Comparison of ENCODE assay signal across 10 cellular contexts in genomic region chr3:48268936-48269551, GRCh38. TPM values are rescaled to one million over a fixed set of nuclear protein-coding genes. Genes with fewer than 3 reads are reported as not detected.
DNase-seq lines count a peak whose midpoint lies in the region; ATAC-seq, FAIRE-seq and TF ChIP-seq lines count a peak whose summit lies in the region.
"Had no signal": no experiment of that assay in that cellular context is flagged by ENCODE, and none has a peak within 500 bp of the region (broad histone marks: within the 10 kb centered on the region; RNA-seq: fewer than 3 reads in every experiment).

No MANE protein-coding gene starts in this region.

- H3K36me3 ChIP-seq in bronchial epithelial cell (ENCODE audit: control insufficient read depth, insufficient read depth, low read length) = no peaks in the 10 kb centered on the region
- H3K36me3 ChIP-seq in upper lobe of left lung = peaks cover 0 to 39% (median 17%) of the 10 kb centered on the region in 4 donors
- H3K36me3 ChIP-seq in BE2C = no peaks in the 10 kb centered on the region

- intact Hi-C loops in sciatic nerve (cut with DNase I) = no loop called here

- TF ChIP-seq EP300 in upper lobe of left lung (IDR thresholded peaks at IDR 0.05) = no peak

- no peak for TF ChIP-seq POLR2A in upper lobe of left lung (IDR thresholded peaks at IDR 0.05)

- 79 to 81% methylated on average over 23 of the region's 23 CpGs for WGBS in upper lobe of left lung, 2 donors

- no peak for TF ChIP-seq CTCF in bronchial epithelial cell (IDR thresholded peaks at IDR 0.05; ENCODE audit: insufficient read depth, low read length, severe bottlenecking)
- no peak for TF ChIP-seq CTCF in upper lobe of left lung (IDR thresholded peaks at IDR 0.05)
- TF ChIP-seq CTCF in BE2C (IDR thresholded peaks at IDR 0.05; ENCODE audit: low read depth, low read length) = no peak

- H3K27me3 ChIP-seq in bronchial epithelial cell (ENCODE audit: control insufficient read depth, insufficient read depth, low read length) = no peaks in the 10 kb centered on the region
- H3K27me3 ChIP-seq in upper lobe of left lung = no peaks in the 10 kb centered on the region
- H3K27me3 ChIP-seq in BE2C = no peaks in the 10 kb centered on the region

- ATAC-seq in sciatic nerve (peak; percentile 80), upper lobe of left lung (ENCODE audit: low FRiP score in 2 of 2) (peak; percentile 6 to 67)

- no peak overlapping the region for H3K4me3 ChIP-seq in bronchial epithelial cell (ENCODE audit: low read depth, low read length)
- no peak overlapping the region for H3K4me3 ChIP-seq in upper lobe of left lung
- no peak overlapping the region for H3K4me3 ChIP-seq in BE2C (ENCODE audit: low read depth, low read length)
- H3K4me3 ChIP-seq: thoracic aorta had no signal

- H3K27ac ChIP-seq in upper lobe of left lung = peak overlapping the region in 2 of 4 donors; percentile 17 to 45
- H3K27ac ChIP-seq: thoracic aorta had no signal

- FAIRE-seq in bronchial epithelial cell (lab: Jason Lieb, UNC) = no peak

- peak; percentile 59 to 65 for DNase-seq in activated CD4-positive, alpha-beta T cell treated with anti-CD3 and anti-CD28 coated beads, Interleukin-2, amount 50 U/mL, for 4 hours
- DNase-seq in bronchial epithelial cell (ENCODE audit: low read depth) (peak; percentile 75), sciatic nerve (ENCODE audit: low spot score) (no peak), upper lobe of left lung (no peak), DMS79 treated with DMSO at 0.1 percent for 48 hours (lab: John Stamatoyannopoulos, UW) (no peak), NCI-H526 treated with DMSO at 0.1 percent for 48 hours (lab: John Stamatoyannopoulos, UW) (no peak), BE2C (no peak)
- DNase-seq: NCI-H1105 had no signal

- H3K9me3 ChIP-seq in upper lobe of left lung (no peaks in the 10 kb centered on the region), BE2C (no peaks in the 10 kb centered on the region)
- H3K9me3 ChIP-seq: thoracic aorta had no signal

- peaks cover 3 to 16% (median 12%) of the 10 kb centered on the region in 4 donors for H3K4me1 ChIP-seq in upper lobe of left lung
- H3K4me1 ChIP-seq in BE2C = no peaks in the 10 kb centered on the region

RNA-seq across cellular contexts. Expression of gene ZNF589, which starts 28.1 kb away (rescaled TPM):
- total RNA-seq in bronchial epithelial cell (3.7 and 5.8 TPM in 2 replicates), sciatic nerve (14.2 TPM), upper lobe of left lung (10 to 100 TPM; 10.5 to 69.1 (median 21.9) TPM)
- 7.4 TPM for polyA plus RNA-seq in BE2C (2012; ENCODE audit: insufficient read depth, insufficient read length, low read depth)

RNA-seq across cellular contexts. Expression of gene NME6, which starts 32.1 kb away (rescaled TPM):
- total RNA-seq in bronchial epithelial cell (31.7 and 40.8 TPM in 2 replicates), sciatic nerve (24.0 TPM), upper lobe of left lung (10 to 100 TPM; 26.5 to 37.7 (median 31.4) TPM)
- polyA plus RNA-seq in BE2C (2012; ENCODE audit: insufficient read depth, insufficient read length, low read depth) = 12.2 TPM

RNA-seq across cellular contexts. Expression of gene CAMP, which starts 45.7 kb away (rescaled TPM):
- total RNA-seq in bronchial epithelial cell (11.3 and 22.1 TPM in 2 replicates), sciatic nerve (2.0 TPM), upper lobe of left lung (10 to 100 TPM in 1 of 6 donors, 1 to 10 TPM in 3, not detected in 2; 1.6 to 15.4 (median 2.7) TPM)
- not detected for polyA plus RNA-seq in BE2C (2012; ENCODE audit: insufficient read depth, insufficient read length, low read depth)
- total RNA-seq: T-helper 1 cell treated with Interleukin-12 subunit alpha and Interleukin-12 subunit beta and Interleukin-4 antibody, amounts not matched to agents 30 ng/mL and 1 ng/mL, for 36 hours; thoracic aorta had no signal

Comparison
In these comparisons a context has a peak if more than half of its experiments do, and no peak if none do; other contexts are left out.
1. DNase-seq: peak in activated CD4-positive, alpha-beta T cell treated with anti-CD3 and anti-CD28 coated beads, Interleukin-2, amount 50 U/mL, for 4 hours (2 of 2) and bronchial epithelial cell (single experiment); none in sciatic nerve (single experiment), upper lobe of left lung (0 of 2), DMS79 treated with DMSO at 0.1 percent for 48 hours (single experiment), NCI-H526 treated with DMSO at 0.1 percent for 48 hours (single experiment) and BE2C (single experiment).